ENCODE assay signal across 3 cellular contexts in the genomic region with DNA sequence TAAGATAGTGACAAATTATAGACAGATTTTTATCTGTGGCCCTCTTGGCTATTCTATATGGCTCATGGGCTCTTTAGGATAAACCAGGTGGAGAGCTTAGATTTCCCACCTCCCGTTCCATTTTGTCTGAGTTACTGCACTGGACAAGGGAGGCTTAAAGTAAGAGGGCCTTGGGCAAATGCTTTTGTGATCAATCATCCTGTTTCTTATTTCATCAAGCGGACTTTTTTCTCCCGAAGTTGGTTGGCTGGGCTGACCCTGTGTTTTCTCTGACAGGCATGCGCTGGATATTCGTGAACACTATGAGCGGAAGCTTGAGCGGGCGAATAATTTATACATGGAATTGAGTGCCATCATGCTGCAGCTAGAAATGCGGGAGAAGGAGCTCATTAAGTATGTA.
"Had no signal": no experiment of that assay in that cellular context is flagged by ENCODE, and none has a peak within 500 bp of the region (broad histone marks: within the 10 kb centered on the region; RNA-seq: fewer than 3 reads in every experiment).

No MANE protein-coding gene starts in this region.

- H3K27ac ChIP-seq: HL-60 had no signal

- H3K4me3 ChIP-seq: K562 had no signal

- DNase-seq: IMR-90 had no signal
